In the genomic region with DNA sequence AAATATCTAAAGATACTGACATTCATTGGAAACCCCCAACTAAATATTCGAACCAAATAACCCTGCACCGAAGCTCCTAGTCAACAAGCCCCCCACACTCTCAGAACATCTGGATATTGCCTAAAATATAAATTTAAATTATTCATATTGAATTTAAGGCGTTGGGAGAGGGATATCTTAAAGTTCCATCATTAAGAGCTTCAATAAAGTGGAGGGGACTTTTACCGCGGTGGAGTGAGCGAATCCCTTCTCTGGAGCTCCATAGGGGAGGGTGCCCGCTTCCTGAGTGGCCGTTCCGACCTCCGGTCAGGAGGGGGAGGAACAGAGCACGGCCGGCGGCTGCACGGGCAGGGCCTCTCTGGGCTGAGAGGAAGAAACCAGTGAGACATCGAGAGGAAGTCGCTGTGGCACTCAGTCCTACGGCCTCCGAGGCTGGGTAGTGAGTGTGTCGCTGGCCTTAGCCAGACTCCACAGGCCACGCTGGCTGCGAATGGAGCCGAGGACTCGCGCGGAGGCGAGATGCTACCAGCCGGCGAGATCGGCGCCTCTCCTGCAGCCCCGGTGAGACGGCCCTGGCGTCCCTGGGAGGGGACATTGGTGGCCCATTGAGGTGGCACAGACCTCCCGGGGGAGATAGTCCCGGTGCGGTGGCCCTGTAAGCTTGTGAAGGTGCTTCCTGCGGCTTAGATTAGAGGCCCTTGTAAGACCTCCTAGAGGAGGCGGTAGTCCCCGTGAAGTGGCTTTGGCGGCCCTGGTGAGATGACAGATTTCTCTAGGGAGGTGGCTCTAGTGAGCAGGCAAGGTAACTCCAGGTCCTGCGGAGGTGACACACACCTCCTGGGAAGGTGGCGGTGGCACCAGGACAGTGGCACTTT, we compare ENCODE assay signal across 8 cellular contexts. TPM values are rescaled to one million over a fixed set of nuclear protein-coding genes. Genes with fewer than 3 reads are reported as not detected.
DNase-seq lines count a peak whose midpoint lies in the region; ATAC-seq lines count a peak whose summit lies in the region.

A gene (plus strand): TSS at position 405 of the 875 bp plus-strand sequence. CDS start 115 bp downstream, at position 520.

- peak within 1 kb of the TSS; percentile 80 for H3K4me3 ChIP-seq in endocrine pancreas (ENCODE audit: control insufficient read depth, insufficient read depth, low read length)
- H3K4me3 ChIP-seq in mesodermal cell (ENCODE audit: extremely low read depth, insufficient read depth, low read length, poor library complexity, severe bottlenecking): peak within 1 kb of the TSS; percentile 98

- H3K4me1 ChIP-seq in endocrine pancreas (ENCODE audit: control insufficient read depth, insufficient read depth, low read length) (peaks cover 10% of the 10 kb centered on the region), mesodermal cell (ENCODE audit: control insufficient read depth, insufficient read depth, low read length, poor library complexity, severe bottlenecking) (peaks cover 7% of the 10 kb centered on the region)

- WGBS in mesodermal cell (ENCODE audit: insufficient coverage in 2 of 2), 2 experiments: 0 to 3% methylated on average over 23 to 37 of the region's 42 CpGs

- H3K9me3 ChIP-seq in endocrine pancreas (ENCODE audit: control insufficient read depth, low read length) (no peaks in the 10 kb centered on the region), mesodermal cell (ENCODE audit: control insufficient read depth, low read length) (no peaks in the 10 kb centered on the region)

- in situ Hi-C loops in Caki2 (cut with HindIII; ENCODE audit: low pct_unique_long_range_greater_than_20kb, low sequenced_read_pairs): no loop called here

- H3K27ac ChIP-seq in mesodermal cell (ENCODE audit: low read depth, low read length, severe bottlenecking): peak within 1 kb of the TSS; percentile 84

- peak; percentile 93 for ATAC-seq in GM21360 (IDR thresholded peaks at IDR 0.05; ENCODE audit: unreplicated experiment)

- no peaks in the 10 kb centered on the region for H3K27me3 ChIP-seq in endocrine pancreas (ENCODE audit: control insufficient read depth, insufficient read depth, low read length)

- no peaks in the 10 kb centered on the region for H3K36me3 ChIP-seq in endocrine pancreas (ENCODE audit: control insufficient read depth, insufficient read depth, low read length)
- H3K36me3 ChIP-seq in mesodermal cell (ENCODE audit: control insufficient read depth, insufficient read depth, low read length): peaks cover 33% of the 10 kb centered on the region

- DNase-seq in Caki2 (ENCODE audit: low read depth) (peak; percentile 90), HT1080 (ENCODE audit: low read depth) (peak; percentile 90), NOMO-1 treated with dmso at 0.1 percent for 144 hours (lab: John Stamatoyannopoulos, UW; ENCODE audit: unreplicated experiment) (peak; percentile 77)
- DNase-seq in activated CD8-positive, alpha-beta memory T cell treated with anti-CD3 and anti-CD28 coated beads for 48 hours (ENCODE audit: low read depth in 2 of 3, low spot score in 2 of 3): peak; percentile 75 to 83 (median 83)
- peak; percentile 78 to 82 for DNase-seq in stimulated activated CD8-positive, alpha-beta memory T cell treated with anti-CD3 and anti-CD28 coated beads, Interleukin-15, amount 100 ng/mL, for 4 hours (ENCODE audit: low read depth in 2 of 2)

- peak within 1 kb of the TSS; percentile 98 for H3K9ac ChIP-seq in endocrine pancreas (ENCODE audit: control insufficient read depth, insufficient read depth, low read length)

RNA-seq across cellular contexts. Expression of the gene that starts here (rescaled TPM):
- total RNA-seq in Caki2 (2014; rRNA removed; shearing (Covaris generic); ENCODE audit: low replicate concordance): 4.8 and 5.7 TPM in 2 replicates
- total RNA-seq in HT1080 (2014; rRNA removed; shearing (Covaris generic)): 14.1 and 15.9 TPM in 2 replicates
- 26.5 and 34.9 TPM in 2 replicates for polyA plus RNA-seq in HT1080 (2015; cell fraction: cytosol; rRNA removed)
- 87.0 and 91.4 TPM in 2 replicates for polyA plus RNA-seq in HT1080 (2015; cell fraction: nucleus; rRNA removed)
- 25.1 TPM for polyA plus RNA-seq in mesodermal cell (2013, experiment 1 of 2)
- polyA plus RNA-seq in mesodermal cell (2013, experiment 2 of 2): 24.3 TPM

Comparison
In these comparisons a context has a peak if more than half of its experiments do, and no peak if none do; other contexts are left out.
1. Peak in every context shown above with its lines: DNase-seq, ATAC-seq, H3K4me3 ChIP-seq and H3K27ac ChIP-seq.